ENCODE assay signal across 30 cellular contexts in genomic region chr9:105316703-105317102, GRCh38.
"Had no signal": no experiment of that assay in that cellular context is flagged by ENCODE, and none has a peak within 500 bp of the region (broad histone marks: within the 10 kb centered on the region; RNA-seq: fewer than 3 reads in every experiment).

No MANE protein-coding gene starts in this region.

- H3K4me3 ChIP-seq: breast epithelium, MG63 had no signal

- ATAC-seq: activated naive CD8-positive, alpha-beta T cell treated with anti-CD3 and anti-CD28 coated beads, Interleukin-2, amount 50 U/mL, for 24 hours; activated T-cell treated with anti-CD3 and anti-CD28 coated beads, Interleukin-2, amount 50 U/mL, for 4 hours had no signal

- H3K27ac ChIP-seq: breast epithelium, VCaP had no signal

- H3K4me1 ChIP-seq: breast epithelium had no signal

- DNase-seq: activated B cell treated with CpG ODN at 0.5 μM for 24 hours; activated CD4-positive, alpha-beta memory T cell treated with anti-CD3 and anti-CD28 coated beads for 36 hours; activated CD4-positive, alpha-beta T cell treated with anti-CD3 and anti-CD28 coated beads for 4 hours; activated CD4-positive, alpha-beta T cell treated with anti-CD3 and anti-CD28 coated beads, Interleukin-2, amount 50 U/mL, for 1 hour; activated CD4-positive, CD25-positive, alpha-beta regulatory T cell treated with anti-CD3 and anti-CD28 coated beads, Interleukin-2, amount 50 U/mL, for 72 hours; activated CD8-positive, alpha-beta memory T cell treated with anti-CD3 and anti-CD28 coated beads, Interleukin-2, amount 50 U/mL, for 4 hours; activated gamma-delta T cell treated with Interleukin-2 at 50 U/mL for 16 hours; activated naive CD4-positive, alpha-beta T cell treated with anti-CD3 and anti-CD28 coated beads, Interleukin-2, amount 10 ng/mL, durations not matched to agents 7 days and 5 days; activated naive CD8-positive, alpha-beta T cell treated with anti-CD3 and anti-CD28 coated beads, Interleukin-2, amount 50 U/mL, for 24 hours; activated T-cell treated with anti-CD3 and anti-CD28 coated beads for 4 hours; activated T-cell treated with anti-CD3 and anti-CD28 coated beads, Interleukin-2, amount 50 U/mL, for 4 hours; aorta; Kasumi-1; KG1; MG63; NCI-H1092; NCI-H1436 treated with DMSO at 0.1 percent for 48 hours; NCI-H1694 treated with DMSO at 0.1 percent for 48 hours; NCI-H2029; NCI-H510A; NCI-H526; NCI-H748 treated with DMSO at 0.1 percent for 48 hours; OCI-M1; Right ventricle myocardium superior; SW 1271; T-helper 1 cell; T-helper 2 cell; T-helper 9 cell had no signal

- H3K9me3 ChIP-seq: breast epithelium, MG63 had no signal

- H3K27me3 ChIP-seq: breast epithelium, MG63 had no signal

- H3K36me3 ChIP-seq: breast epithelium, MG63 had no signal
